ENCODE assay signal across 16 cellular contexts in the genomic region with DNA sequence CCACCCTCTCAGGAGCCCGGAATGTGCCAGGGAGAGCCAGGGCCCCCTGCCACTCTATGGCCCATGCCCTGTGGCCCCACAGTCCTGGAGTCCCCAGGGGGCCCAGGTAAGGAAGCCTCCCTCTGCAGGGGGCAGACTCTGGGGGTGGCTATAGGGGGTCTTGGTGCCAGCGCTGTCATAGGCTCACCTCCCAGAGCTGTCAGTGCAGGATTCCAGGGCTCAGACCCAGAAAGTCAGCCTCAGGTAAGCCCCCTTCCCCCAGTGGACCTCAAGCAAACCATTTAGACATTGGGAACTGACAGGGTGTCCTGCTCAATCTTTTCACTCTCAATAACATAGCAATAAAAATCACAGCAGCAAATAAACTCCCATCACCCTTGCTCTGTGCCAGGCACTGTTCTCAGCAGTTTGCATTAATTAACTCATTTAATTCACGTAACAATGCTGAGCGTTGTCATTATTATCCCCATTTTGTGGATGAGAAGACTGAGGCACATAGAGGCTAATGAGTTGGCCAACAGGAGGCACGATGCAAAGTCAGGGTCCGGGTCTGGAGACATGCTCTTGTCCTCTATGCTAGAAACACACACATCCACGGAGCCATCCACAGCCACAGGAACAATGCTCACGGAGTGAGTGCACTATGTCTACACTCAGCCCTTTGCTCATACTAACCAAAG.
DNase-seq lines count a peak whose midpoint lies in the region; ATAC-seq and TF ChIP-seq lines count a peak whose summit lies in the region.
"Had no signal": no experiment of that assay in that cellular context is flagged by ENCODE, and none has a peak within 500 bp of the region (broad histone marks: within the 10 kb centered on the region; RNA-seq: fewer than 3 reads in every experiment).

No MANE protein-coding gene starts in this region.

- H3F3A ChIP-seq in smooth muscle cell (ENCODE audit: low read depth): peaks cover 6% of the 10 kb centered on the region

- H3K4me1 ChIP-seq in HEK293 (ENCODE audit: control insufficient read depth, insufficient read depth, low read length) (no peaks in the 10 kb centered on the region), colonic mucosa (peaks cover 6% of the 10 kb centered on the region), lower lobe of right lung (peaks cover 100% of the 10 kb centered on the region), smooth muscle cell (ENCODE audit: low read depth) (peaks cover 35% of the 10 kb centered on the region), mesenchymal stem cell (ENCODE audit: control insufficient read depth, insufficient read depth, low read depth, low read length) (peaks cover 63% of the 10 kb centered on the region)
- H3K4me1 ChIP-seq: SJCRH30 had no signal

- ATAC-seq in lower lobe of right lung: peak; percentile 3 to 34
- ATAC-seq: activated naive CD8-positive, alpha-beta T cell treated with anti-CD3 and anti-CD28 coated beads, Interleukin-2, amount 50 U/mL, for 24 hours had no signal

- no peaks in the 10 kb centered on the region for H3K27me3 ChIP-seq in colonic mucosa
- no peaks in the 10 kb centered on the region for H3K27me3 ChIP-seq in lower lobe of right lung (ENCODE audit: low read depth)
- no peaks in the 10 kb centered on the region for H3K27me3 ChIP-seq in smooth muscle cell (ENCODE audit: low read depth)
- H3K27me3 ChIP-seq in mesenchymal stem cell (ENCODE audit: control insufficient read depth in 1 of 2, insufficient read depth in 1 of 2, low read length in 2 of 2): no peaks in the 10 kb centered on the region

- no peak overlapping the region for H3K9ac ChIP-seq in colonic mucosa (ENCODE audit: low read depth in 2 of 2, low read length in 2 of 2)
- H3K9ac ChIP-seq in smooth muscle cell (ENCODE audit: low read depth): no peak overlapping the region
- H3K9ac ChIP-seq in mesenchymal stem cell (ENCODE audit: low read length): no peak overlapping the region

- H2AFZ ChIP-seq in smooth muscle cell (ENCODE audit: low read depth): no peak overlapping the region
- H2AFZ ChIP-seq in mesenchymal stem cell (ENCODE audit: low read depth, low read length): no peak overlapping the region

- H3K14ac ChIP-seq in mesenchymal stem cell (ENCODE audit: low read length in 2 of 2): no peak overlapping the region

- CTCF ChIA-PET in HEK293 (lab: Yijun Ruan, JAX): interaction anchor here (0.5 to 0.9 kb wide), 3 partner anchors 66 to 733 kb away, joined by 3 read pairs; no protein-coding TSS in a partner anchor

- no peaks in the 10 kb centered on the region for H3K36me3 ChIP-seq in HEK293 (ENCODE audit: control insufficient read depth in 2 of 2, insufficient read depth in 1 of 2, low read length in 2 of 2)
- no peaks in the 10 kb centered on the region for H3K36me3 ChIP-seq in colonic mucosa
- H3K36me3 ChIP-seq in lower lobe of right lung: peaks cover 29% of the 10 kb centered on the region
- no peaks in the 10 kb centered on the region for H3K36me3 ChIP-seq in smooth muscle cell (ENCODE audit: low read depth)
- H3K36me3 ChIP-seq in mesenchymal stem cell (ENCODE audit: control insufficient read depth in 1 of 2, insufficient read depth in 2 of 2, low read depth in 1 of 2, low read length in 2 of 2): peaks cover 14 to 26% of the 10 kb centered on the region in 2 experiments
- H3K36me3 ChIP-seq: SJCRH30 had no signal

- H3K4me2 ChIP-seq in smooth muscle cell (peak overlapping the region; percentile 74), mesenchymal stem cell (ENCODE audit: low read length, poor library complexity, severe bottlenecking) (no peak overlapping the region)

- intact Hi-C loops in colonic mucosa (cut with DNase I) (no loop called here), lower lobe of right lung (cut with DNase I) (no loop called here)

- TF ChIP-seq CTCF in HEK293 (tag by site-specific recombination; IDR thresholded peaks at IDR 0.05) (no peak), colonic mucosa (IDR thresholded peaks at IDR 0.05) (no peak), lower lobe of right lung (IDR thresholded peaks at IDR 0.05) (no peak), smooth muscle cell (IDR thresholded peaks at IDR 0.05; ENCODE audit: borderline replicate concordance, insufficient read depth, poor library complexity, severe bottlenecking) (no peak)

- no peak overlapping the region for H4K8ac ChIP-seq in mesenchymal stem cell (ENCODE audit: low read length)

- no peak overlapping the region for H2BK15ac ChIP-seq in mesenchymal stem cell (ENCODE audit: low read depth, poor library complexity, severe bottlenecking)

- H3K27ac ChIP-seq in HEK293 (ENCODE audit: extremely low read depth, low read depth, low read length) (no peak overlapping the region), colonic mucosa (peak overlapping the region; percentile 37), lower lobe of right lung (peak overlapping the region; percentile 84), smooth muscle cell (ENCODE audit: low read depth) (peak overlapping the region; percentile 82), mesenchymal stem cell (ENCODE audit: low read length, poor library complexity, severe bottlenecking) (no peak overlapping the region)
- H3K27ac ChIP-seq: SJCRH30 had no signal

- no peaks in the 10 kb centered on the region for H3K9me3 ChIP-seq in HEK293 (ENCODE audit: control insufficient read depth, insufficient read depth, low read depth, low read length)
- H3K9me3 ChIP-seq in colonic mucosa: no peaks in the 10 kb centered on the region
- no peaks in the 10 kb centered on the region for H3K9me3 ChIP-seq in lower lobe of right lung
- no peaks in the 10 kb centered on the region for H3K9me3 ChIP-seq in smooth muscle cell (replicated peaks; ENCODE audit: low read depth)
- H3K9me3 ChIP-seq in mesenchymal stem cell (ENCODE audit: control insufficient read depth, low read length): no peaks in the 10 kb centered on the region
- H3K9me3 ChIP-seq: SJCRH30 had no signal

- no peak overlapping the region for H2BK5ac ChIP-seq in mesenchymal stem cell (ENCODE audit: low read depth, low read length, poor library complexity, severe bottlenecking)

- H3K79me2 ChIP-seq in smooth muscle cell (ENCODE audit: low read depth): peaks cover 76% of the 10 kb centered on the region

- no peak overlapping the region for H3K23ac ChIP-seq in mesenchymal stem cell (ENCODE audit: low read length in 2 of 2)

- no peak overlapping the region for H3K18ac ChIP-seq in mesenchymal stem cell (ENCODE audit: low read depth in 1 of 2, low read length in 2 of 2)

- no peak overlapping the region for H3K4me3 ChIP-seq in HEK293 (ENCODE audit: low read depth, low read length)
- no peak overlapping the region for H3K4me3 ChIP-seq in colonic mucosa
- H3K4me3 ChIP-seq in lower lobe of right lung: peak overlapping the region; percentile 1
- H3K4me3 ChIP-seq in smooth muscle cell: no peak overlapping the region
- H3K4me3 ChIP-seq in mesenchymal stem cell (ENCODE audit: insufficient read depth in 1 of 2, low read depth in 1 of 2, low read length in 2 of 2): no peak overlapping the region
- H3K4me3 ChIP-seq: SJCRH30 had no signal

- DNase-seq in colonic mucosa (no peak), lower lobe of right lung (no peak), smooth muscle cell (lab: John Stamatoyannopoulos, UW; ENCODE audit: unreplicated experiment) (no peak), amygdala (lab: John Stamatoyannopoulos, UW) (no peak), NCI-H1417 treated with DMSO at 0.1 percent for 48 hours (lab: John Stamatoyannopoulos, UW) (no peak), mesenchymal stem cell (no peak), SKM-1 (lab: John Stamatoyannopoulos, UW; ENCODE audit: unreplicated experiment) (no peak)
- DNase-seq: activated naive CD8-positive, alpha-beta T cell treated with anti-CD3 and anti-CD28 coated beads, Interleukin-2, amount 50 U/mL, for 24 hours; activated T-cell treated with anti-CD3 and anti-CD28 coated beads, Interleukin-2, amount 50 U/mL, for 48 hours; COR-L47; NCI-H1048; NCI-H2171 treated with DMSO at 0.1 percent for 48 hours; NK-92 treated with Interleukin-12 subunit alpha and Interleukin-12 subunit beta, amount 100 ng/mL, for 24 hours; SJCRH30; stimulated activated CD4-positive, alpha-beta T cell treated with anti-CD3 and anti-CD28 coated beads, Interleukin-2, amount 100 ng/mL, for 48 hours had no signal

- POLR2A ChIA-PET in HEK293 (lab: Yijun Ruan, JAX): no interaction called here

- peaks cover 32% of the 10 kb centered on the region for H3K79me1 ChIP-seq in mesenchymal stem cell (replicated peaks; ENCODE audit: low read length, poor library complexity, severe bottlenecking)

- no peak overlapping the region for H2BK120ac ChIP-seq in mesenchymal stem cell (ENCODE audit: low read depth, low read length)

- H2BK12ac ChIP-seq in mesenchymal stem cell (ENCODE audit: low read length in 2 of 2): no peak overlapping the region

- H4K20me1 ChIP-seq in smooth muscle cell (ENCODE audit: low read depth): peaks cover 98% of the 10 kb centered on the region

- H4K91ac ChIP-seq in mesenchymal stem cell (ENCODE audit: low read length): no peak overlapping the region

- WGBS in smooth muscle cell (ENCODE audit: low lambda C conversion rate): 85% methylated on average over 8 of the region's 8 CpGs
- 95% methylated on average over 8 of the region's 8 CpGs for WGBS in mesenchymal stem cell

- H3K4ac ChIP-seq in mesenchymal stem cell (ENCODE audit: low read depth in 1 of 2, low read length in 2 of 2): no peak overlapping the region

- no peak overlapping the region for H2AK5ac ChIP-seq in mesenchymal stem cell (ENCODE audit: low read length, severe bottlenecking)

TF ChIP-seq in HEK293, 187 proteins besides CTCF, POLR2A, EP300 and RAD21:
- TF ChIP-seq ZNF623 (tag by site-specific recombination; IDR thresholded peaks at IDR 0.05) (no peak), GLIS1 (tag by site-specific recombination; IDR thresholded peaks at IDR 0.05) (peak; percentile 96)

Comparison
In these comparisons a context has a peak if more than half of its experiments do, and no peak if none do; other contexts are left out.
1. H3K27ac ChIP-seq: peak in colonic mucosa (single experiment), lower lobe of right lung (single experiment) and smooth muscle cell (single experiment); none in HEK293 (single experiment) and mesenchymal stem cell (single experiment).